Comparison of ENCODE assay signal across 1 cellular context in genomic region chr12:57693317-57693658, GRCh38.
TF ChIP-seq lines count a peak whose summit lies in the region.

No MANE protein-coding gene starts in this region.

TF ChIP-seq in SK-N-SH, 30 proteins besides CTCF, POLR2A, EP300 and RAD21 (continued from another document):
- no peak for TF ChIP-seq PBX3 (IDR thresholded peaks at IDR 0.05)
- no peak for TF ChIP-seq MEF2A (IDR thresholded peaks at IDR 0.05; ENCODE audit: borderline replicate concordance, low read depth)
- TF ChIP-seq USF1 (IDR thresholded peaks at IDR 0.05; ENCODE audit: borderline replicate concordance, low read depth), result no peak
- TF ChIP-seq SMC3 (IDR thresholded peaks at IDR 0.05; ENCODE audit: low read depth, low read length), result no peak
- TF ChIP-seq REST (IDR thresholded peaks at IDR 0.05; ENCODE audit: low read depth, low read length), result no peak
- no peak for TF ChIP-seq EZH2phosphoT487 (IDR thresholded peaks at IDR 0.05; ENCODE audit: borderline replicate concordance, low read depth)
- no peak for TF ChIP-seq SIN3A (IDR thresholded peaks at IDR 0.05; ENCODE audit: borderline replicate concordance, low read depth, low read length)
